In genomic region chr5:174328626-174329299, GRCh38 we compare ENCODE assay signal across 20 cellular contexts.
DNase-seq lines count a peak whose midpoint lies in the region; ATAC-seq and TF ChIP-seq lines count a peak whose summit lies in the region.
"Had no signal": no experiment of that assay in that cellular context is flagged by ENCODE, and none has a peak within 500 bp of the region (broad histone marks: within the 10 kb centered on the region; RNA-seq: fewer than 3 reads in every experiment).

No MANE protein-coding gene starts in this region.

- H3K4me3 Mint-ChIP-seq in MCF 10A (ENCODE audit: unreplicated experiment) (no peak overlapping the region), WTC11 (no peak overlapping the region), glutamatergic neuron (ENCODE audit: unreplicated experiment) (no peak overlapping the region)
- H3K4me3 Mint-ChIP-seq: naive thymus-derived CD8-positive, alpha-beta T cell; stimulated activated naive CD8-positive, alpha-beta T cell treated with anti-CD3 and anti-CD28 coated beads, Interleukin-15, Interleukin-2, amounts not matched to agents 100 ng/mL and 50 ng/mL, for 24 hours had no signal

- DNase-seq in MCF 10A (ENCODE audit: unreplicated experiment) (peak; percentile 71), breast epithelium (ENCODE audit: low spot score in 2 of 2) (no peak), WTC11 (ENCODE audit: low spot score) (no peak), glutamatergic neuron (no peak), SHP77 treated with DMSO at 0.1 percent for 48 hours (lab: John Stamatoyannopoulos, UW) (no peak), GM03348 (ENCODE audit: low spot score) (no peak), NAMALWA (ENCODE audit: low spot score) (no peak)
- DNase-seq: activated effector memory CD4-positive, alpha-beta T cell treated with Interleukin-2 at 50 U/mL for 16 hours; Calu3; left ventricle myocardium inferior; naive thymus-derived CD8-positive, alpha-beta T cell; NCI-H2107; NCI-H82; psoas muscle; uterus had no signal

- H3K27ac ChIP-seq in breast epithelium, result no peak overlapping the region
- H3K27ac ChIP-seq: ascending aorta, left ventricle myocardium inferior, psoas muscle, uterus, VCaP had no signal

- no peaks in the 10 kb centered on the region for H3K9me3 ChIP-seq in breast epithelium
- H3K9me3 ChIP-seq: ascending aorta, left ventricle myocardium inferior, psoas muscle, uterus had no signal

- H3K27me3 Mint-ChIP-seq in MCF 10A (ENCODE audit: insufficient read depth, unreplicated experiment) (peaks cover 13% of the 10 kb centered on the region), WTC11 (ENCODE audit: low read depth) (no peaks in the 10 kb centered on the region; the same call in 1 of the 2 replicates), glutamatergic neuron (ENCODE audit: unreplicated experiment) (peaks cover 4% of the 10 kb centered on the region)

- no peak for TF ChIP-seq POLR2A in breast epithelium (IDR thresholded peaks at IDR 0.05)

- POLR2A ChIA-PET in MCF 10A (lab: Yijun Ruan, JAX), result interaction anchor here (1.0 to 1.9 kb wide), 3 partner anchors 11 to 397 kb away, joined by 3 to 8 read pairs (median 3); no protein-coding TSS in a partner anchor
- POLR2A ChIA-PET in WTC11 (lab: Charles Lee), result interaction anchor here (0.5 kb wide), 1 partner anchor 396 kb away, joined by 9 read pairs; the partner anchor contains the start of gene MSX2

- H3K27me3 ChIP-seq in breast epithelium, result peaks cover 0 to 44% of the 10 kb centered on the region in 2 donors
- H3K27me3 ChIP-seq: ascending aorta, uterus had no signal

- CTCF ChIA-PET in MCF 10A (lab: Yijun Ruan, JAX), result interaction anchor here (0.6 to 2.5 kb wide), 34 partner anchors 11 to 995 kb away, joined by 3 to 17 read pairs (median 4); partner anchors contain the start of genes MSX2 and NSG2
- CTCF ChIA-PET in WTC11 (lab: Charles Lee), result interaction anchor here (0.6 to 3.8 kb wide), 9 partner anchors 10 to 465 kb away, joined by 3 to 16 read pairs (median 4); partner anchors contain the start of gene NSG2

- H3K9me3 Mint-ChIP-seq in MCF 10A (ENCODE audit: unreplicated experiment), result peaks cover 14% of the 10 kb centered on the region
- no peaks in the 10 kb centered on the region for H3K9me3 Mint-ChIP-seq in WTC11
- H3K9me3 Mint-ChIP-seq in glutamatergic neuron (ENCODE audit: unreplicated experiment), result peaks cover 1% of the 10 kb centered on the region
- H3K9me3 Mint-ChIP-seq: naive thymus-derived CD8-positive, alpha-beta T cell; stimulated activated naive CD8-positive, alpha-beta T cell treated with anti-CD3 and anti-CD28 coated beads, Interleukin-15, Interleukin-2, amounts not matched to agents 100 ng/mL and 50 ng/mL, for 24 hours had no signal

- H3K4me1 ChIP-seq in breast epithelium, result no peaks in the 10 kb centered on the region
- H3K4me1 ChIP-seq: ascending aorta, left ventricle myocardium inferior, psoas muscle, uterus had no signal

- intact Hi-C loops in MCF 10A (cut with micrococcal nuclease), result no loop called here
- intact Hi-C loops in breast epithelium (cut with DNase I; ENCODE audit: low total_unique reads), result no loop called here

- H3K4me3 ChIP-seq in breast epithelium, result no peak overlapping the region
- H3K4me3 ChIP-seq: ascending aorta, left ventricle myocardium inferior, psoas muscle, uterus had no signal

- no peaks in the 10 kb centered on the region for H3K36me3 ChIP-seq in breast epithelium
- H3K36me3 ChIP-seq: ascending aorta, left ventricle myocardium inferior, uterus had no signal

- H3K36me3 Mint-ChIP-seq in MCF 10A (ENCODE audit: insufficient read depth, unreplicated experiment) (peaks cover 6% of the 10 kb centered on the region), WTC11 (no peaks in the 10 kb centered on the region), glutamatergic neuron (ENCODE audit: unreplicated experiment) (no peaks in the 10 kb centered on the region)

- H3K27ac Mint-ChIP-seq in MCF 10A (ENCODE audit: low read depth, unreplicated experiment) (peak overlapping the region; percentile 96), WTC11 (peak overlapping the region; percentile 20), glutamatergic neuron (ENCODE audit: unreplicated experiment) (peak overlapping the region; percentile 53)
- H3K27ac Mint-ChIP-seq: naive thymus-derived CD8-positive, alpha-beta T cell; stimulated activated naive CD8-positive, alpha-beta T cell treated with anti-CD3 and anti-CD28 coated beads, Interleukin-15, Interleukin-2, amounts not matched to agents 100 ng/mL and 50 ng/mL, for 24 hours had no signal

- H3K4me1 Mint-ChIP-seq in MCF 10A (ENCODE audit: insufficient read depth, unreplicated experiment), result peaks cover 22% of the 10 kb centered on the region
- H3K4me1 Mint-ChIP-seq in WTC11, result peaks cover 31% of the 10 kb centered on the region
- peaks cover 8% of the 10 kb centered on the region for H3K4me1 Mint-ChIP-seq in glutamatergic neuron (ENCODE audit: low read depth, unreplicated experiment)
- H3K4me1 Mint-ChIP-seq: naive thymus-derived CD8-positive, alpha-beta T cell had no signal

- TF ChIP-seq CTCF in MCF 10A (IDR thresholded peaks at IDR 0.05; ENCODE audit: unreplicated experiment), result no peak
- no peak for TF ChIP-seq CTCF in breast epithelium (IDR thresholded peaks at IDR 0.05)
- TF ChIP-seq CTCF in WTC11 (IDR thresholded peaks at IDR 0.05), result no peak
- TF ChIP-seq CTCF in glutamatergic neuron (IDR thresholded peaks at IDR 0.05; ENCODE audit: partially characterized antibody, unreplicated experiment), result no peak

- BruUV-seq in MCF 10A (replicated peaks; lab: Mats Ljungman, UMichigan), result TSS peak; percentile 84

- no peak for ATAC-seq in WTC11
- ATAC-seq in HG02970 (IDR thresholded peaks at IDR 0.05; ENCODE audit: low FRiP score, unreplicated experiment), result no peak
- ATAC-seq: naive thymus-derived CD8-positive, alpha-beta T cell; Panc1; psoas muscle had no signal

TF ChIP-seq in WTC11, 78 proteins besides CTCF, POLR2A, EP300 and RAD21:
- TF ChIP-seq NFATC4 (CRISPR knock-in tag; IDR thresholded peaks at IDR 0.05), result no peak
- no peak for TF ChIP-seq FOXP1 (CRISPR knock-in tag; IDR thresholded peaks at IDR 0.05; ENCODE audit: borderline replicate concordance)
- no peak for TF ChIP-seq E2F1 (CRISPR knock-in tag; IDR thresholded peaks at IDR 0.05)
- TF ChIP-seq MXD4 (CRISPR knock-in tag; IDR thresholded peaks at IDR 0.05; ENCODE audit: borderline replicate concordance), result no peak
- TF ChIP-seq ARID4B (CRISPR knock-in tag; IDR thresholded peaks at IDR 0.05; ENCODE audit: borderline replicate concordance), result no peak
- TF ChIP-seq ZNF425 (CRISPR knock-in tag; conservative IDR thresholded peaks at IDR 0.05), result no peak
- no peak for TF ChIP-seq NR2C2 (CRISPR knock-in tag; IDR thresholded peaks at IDR 0.05)

Comparison
In these comparisons a context has a peak if more than half of its experiments do, and no peak if none do; other contexts are left out.
1. H3K27ac Mint-ChIP-seq: peak in every context shown above with its lines; median percentile 96 in MCF 10A; 53 in glutamatergic neuron; 20 in WTC11.